Comparison of ENCODE assay signal across 10 cellular contexts in the genomic region with DNA sequence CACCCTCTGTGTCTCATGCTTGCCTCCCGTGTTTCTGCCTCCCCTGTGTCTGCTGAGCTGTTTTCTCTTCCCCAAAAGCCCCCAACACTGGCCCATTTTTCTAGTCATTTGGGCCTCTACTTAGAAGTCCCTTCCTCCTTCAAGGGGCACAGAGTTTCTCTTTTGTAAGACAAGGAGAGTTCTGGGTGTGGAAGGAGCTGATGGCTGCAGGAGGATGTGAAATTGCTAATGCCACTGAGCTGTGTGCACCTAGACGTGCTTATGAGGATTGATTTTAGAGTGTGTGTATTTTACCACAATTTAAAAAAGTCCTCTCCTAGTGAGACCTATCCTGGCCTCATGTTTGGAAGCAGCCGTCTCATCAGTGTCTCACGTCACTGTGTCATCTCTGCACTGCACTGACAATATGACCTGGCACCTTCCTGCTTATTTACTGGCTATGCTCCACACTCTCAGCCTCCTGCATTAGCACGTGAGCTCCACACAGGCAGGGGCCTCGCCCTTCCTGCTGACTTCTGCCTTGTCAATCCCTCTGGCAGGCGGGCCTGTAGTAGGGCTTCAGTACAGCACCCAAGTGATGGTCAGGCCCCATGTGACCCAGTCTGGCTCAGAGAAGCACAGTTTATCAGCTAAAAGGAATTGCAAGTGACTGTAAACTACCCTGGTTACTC. TPM values are rescaled to one million over a fixed set of nuclear protein-coding genes. Genes with fewer than 3 reads are reported as not detected.
DNase-seq lines count a peak whose midpoint lies in the region; ATAC-seq and TF ChIP-seq lines count a peak whose summit lies in the region.
"Had no signal": no experiment of that assay in that cellular context is flagged by ENCODE, and none has a peak within 500 bp of the region (broad histone marks: within the 10 kb centered on the region; RNA-seq: fewer than 3 reads in every experiment).

No MANE protein-coding gene starts in this region.

- peaks cover 10% of the 10 kb centered on the region for H3K4me1 ChIP-seq in parathyroid adenoma

- no peaks in the 10 kb centered on the region for H3K36me3 ChIP-seq in parathyroid adenoma (ENCODE audit: control insufficient read depth, insufficient read depth, low read length)

- no peak for TF ChIP-seq CTCF in parathyroid adenoma (IDR thresholded peaks at IDR 0.05)

- H3K27me3 ChIP-seq in parathyroid adenoma (ENCODE audit: control insufficient read depth, insufficient read depth, low read length), result no peaks in the 10 kb centered on the region

- H3K79me2 ChIP-seq in parathyroid adenoma, result no peaks in the 10 kb centered on the region

- H2AFZ ChIP-seq in parathyroid adenoma, result peak overlapping the region; percentile 44

- no peak overlapping the region for H3K27ac ChIP-seq in parathyroid adenoma

- no peaks in the 10 kb centered on the region for H3K9me3 ChIP-seq in parathyroid adenoma (ENCODE audit: control insufficient read depth, low read length)

- ATAC-seq in HG02678 (IDR thresholded peaks at IDR 0.05; ENCODE audit: unreplicated experiment) (peak; percentile 48), GM18870 (IDR thresholded peaks at IDR 0.05; ENCODE audit: unreplicated experiment) (no peak), GM18517 (IDR thresholded peaks at IDR 0.05; ENCODE audit: unreplicated experiment) (no peak), HG03097 (IDR thresholded peaks at IDR 0.05; ENCODE audit: low FRiP score, unreplicated experiment) (no peak)

- H3K4me2 ChIP-seq in parathyroid adenoma (ENCODE audit: low read length), result no peak overlapping the region

- no peak overlapping the region for H3K4me3 ChIP-seq in parathyroid adenoma (ENCODE audit: low read depth, low read length)

- peak; percentile 45 for DNase-seq in T-helper 22 cell (ENCODE audit: low read depth)
- DNase-seq in dermis microvascular lymphatic vessel endothelial cell (ENCODE audit: low read depth in 2 of 2), result peak; percentile 16 to 64
- no peak for DNase-seq in DMS 273 (lab: John Stamatoyannopoulos, UW; ENCODE audit: unreplicated experiment)
- DNase-seq: NCI-H526 treated with DMSO at 0.1 percent for 48 hours, occipital lobe had no signal

- H3K9ac ChIP-seq in parathyroid adenoma, result no peak overlapping the region

RNA-seq across cellular contexts. Expression of a gene that starts 8.0 kb away (rescaled TPM):
- total RNA-seq in dermis microvascular lymphatic vessel endothelial cell, result 3.9 and 7.0 TPM in 2 replicates
